10 cellular contexts compared by ENCODE assay signal in genomic region chr2:176122266-176122632, GRCh38. TPM values are rescaled to one million over a fixed set of nuclear protein-coding genes. Genes with fewer than 3 reads are reported as not detected.
A peak's percentile ranks its signal among the peaks of the same experiment; 100 is the strongest.
DNase-seq lines count a peak whose midpoint lies in the region; ATAC-seq, FAIRE-seq and TF ChIP-seq lines count a peak whose summit lies in the region.
"Had no signal": no experiment of that assay in that cellular context is flagged by ENCODE, and none has a peak within 500 bp of the region (broad histone marks: within the 10 kb centered on the region; RNA-seq: fewer than 3 reads in every experiment).

No MANE protein-coding gene starts in this region.

- H3K9me3 ChIP-seq in CD8-positive, alpha-beta T cell (ENCODE audit: low read length) = no peaks in the 10 kb centered on the region
- H3K9me3 ChIP-seq in SK-N-SH = no peaks in the 10 kb centered on the region
- no peaks in the 10 kb centered on the region for H3K9me3 ChIP-seq in left ventricle myocardium inferior (replicated peaks)

- peak overlapping the region; percentile 36 for H3K4me3 ChIP-seq in CD8-positive, alpha-beta T cell (ENCODE audit: low read depth, low read length)
- peak overlapping the region; percentile 66 to 78 for H3K4me3 ChIP-seq in SK-N-SH (ENCODE audit: low read depth in 2 of 2, low read length in 1 of 2)
- H3K4me3 ChIP-seq in left ventricle myocardium inferior = peak overlapping the region; percentile 61
- H3K4me3 ChIP-seq in rectal smooth muscle tissue (ENCODE audit: low read length) = peak overlapping the region; percentile 75

- no peak for TF ChIP-seq CTCF in CD8-positive, alpha-beta T cell (IDR thresholded peaks at IDR 0.05)
- TF ChIP-seq CTCF in SK-N-SH (IDR thresholded peaks at IDR 0.05) (no peak; the same call in 1 of the 2 replicates), left ventricle myocardium inferior (IDR thresholded peaks at IDR 0.05; ENCODE audit: borderline replicate concordance) (no peak)

- DNase-seq in CD8-positive, alpha-beta T cell = no peak
- DNase-seq in SK-N-SH (peak; percentile 89), left ventricle myocardium inferior (no peak), HuH-7 (ENCODE audit: low spot score) (no peak), RCC 7860 (ENCODE audit: low spot score) (no peak)
- DNase-seq in activated CD4-positive, alpha-beta memory T cell treated with anti-CD3 and anti-CD28 coated beads for 36 hours = no peak
- DNase-seq: NCI-H2107 had no signal

- peak overlapping the region; percentile 63 for H3K9ac ChIP-seq in SK-N-SH
- H3K9ac ChIP-seq in rectal smooth muscle tissue (ENCODE audit: low read length) = no peak overlapping the region

- H3K27me3 Mint-ChIP-seq in CD8-positive, alpha-beta T cell (ENCODE audit: low read depth) = peaks cover 75% of the 10 kb centered on the region
- H3K27me3 Mint-ChIP-seq in activated CD4-positive, alpha-beta memory T cell treated with anti-CD3 and anti-CD28 coated beads for 36 hours = peaks cover 81% of the 10 kb centered on the region

- no peak overlapping the region for H3K27ac Mint-ChIP-seq in CD8-positive, alpha-beta T cell
- H3K27ac Mint-ChIP-seq in activated CD4-positive, alpha-beta memory T cell treated with anti-CD3 and anti-CD28 coated beads for 36 hours = no peak overlapping the region

- peaks cover 3% of the 10 kb centered on the region for H3K9me3 Mint-ChIP-seq in CD8-positive, alpha-beta T cell
- no peaks in the 10 kb centered on the region for H3K9me3 Mint-ChIP-seq in activated CD4-positive, alpha-beta memory T cell treated with anti-CD3 and anti-CD28 coated beads for 36 hours

- H3K27ac ChIP-seq in CD8-positive, alpha-beta T cell (ENCODE audit: low read depth, low read length) = no peak overlapping the region
- peak overlapping the region in 1 of 2 experiments; percentile 87; a peak in 2 of 4 replicates for H3K27ac ChIP-seq in SK-N-SH (ENCODE audit: low read depth in 2 of 2, low read length in 1 of 2)
- H3K27ac ChIP-seq in left ventricle myocardium inferior (replicated peaks) = no peak overlapping the region
- peak overlapping the region; percentile 75 for H3K27ac ChIP-seq in rectal smooth muscle tissue (ENCODE audit: low read depth, low read length)

- ATAC-seq in CD8-positive, alpha-beta T cell = peak; percentile 12
- no peak for ATAC-seq in HG02623 (IDR thresholded peaks at IDR 0.05; ENCODE audit: unreplicated experiment)

- no peaks in the 10 kb centered on the region for H3K36me3 Mint-ChIP-seq in CD8-positive, alpha-beta T cell
- peaks cover 4% of the 10 kb centered on the region for H3K36me3 Mint-ChIP-seq in activated CD4-positive, alpha-beta memory T cell treated with anti-CD3 and anti-CD28 coated beads for 36 hours

- FAIRE-seq in RCC 7860 (lab: Jason Lieb, UNC) = no peak
- FAIRE-seq: GM12892 had no signal

- WGBS in SK-N-SH (ENCODE audit: low lambda C conversion rate) = 12% methylated on average over 27 of the region's 38 CpGs

- H3K79me2 ChIP-seq in SK-N-SH (ENCODE audit: insufficient read depth) = no peaks in the 10 kb centered on the region

- no peak for TF ChIP-seq EP300 in SK-N-SH (IDR thresholded peaks at IDR 0.05; ENCODE audit: borderline replicate concordance in 1 of 2, low read depth in 1 of 2, low read length in 1 of 2)

- no peaks in the 10 kb centered on the region for H4K20me1 ChIP-seq in SK-N-SH (ENCODE audit: insufficient read depth)

- H3F3A ChIP-seq in SK-N-SH (replicated peaks; ENCODE audit: insufficient read depth) = peaks cover 3% of the 10 kb centered on the region

- no peaks in the 10 kb centered on the region for H3K9me2 ChIP-seq in SK-N-SH

- no peak for TF ChIP-seq RAD21 in SK-N-SH (IDR thresholded peaks at IDR 0.05; ENCODE audit: low read length)

- H3K4me2 ChIP-seq in SK-N-SH = peak overlapping the region; percentile 84

- peak overlapping the region; percentile 94 for H2AFZ ChIP-seq in SK-N-SH (ENCODE audit: low read depth)

- CTCF ChIA-PET in CD8-positive, alpha-beta T cell (lab: Charles Lee) = interaction anchor here (1.0 kb wide), 1 partner anchor 18 kb away, joined by 3 read pairs; no protein-coding TSS in a partner anchor
- CTCF ChIA-PET in SK-N-SH (lab: Yijun Ruan, JAX) = interaction anchor here (0.6 to 26.1 kb wide), 19 partner anchors 8 to 1041 kb away, joined by 3 to 1047 read pairs (median 6); partner anchors contain the start of genes HOXD10, HOXD11 and HOXD13
- CTCF ChIA-PET in activated CD4-positive, alpha-beta memory T cell treated with anti-CD3 and anti-CD28 coated beads for 36 hours (lab: Charles Lee) = interaction anchor here (1.3 to 2.2 kb wide), 2 partner anchors 333 to 516 kb away, joined by 4 to 9 read pairs; no protein-coding TSS in a partner anchor

- H3K4me3 Mint-ChIP-seq in CD8-positive, alpha-beta T cell = peak overlapping the region; percentile 70
- H3K4me3 Mint-ChIP-seq in activated CD4-positive, alpha-beta memory T cell treated with anti-CD3 and anti-CD28 coated beads for 36 hours = no peak overlapping the region

- H3K4me1 ChIP-seq in CD8-positive, alpha-beta T cell (ENCODE audit: insufficient read depth, low read length) = peaks cover 17% of the 10 kb centered on the region
- peaks cover 4 to 20% of the 10 kb centered on the region in 2 experiments; a peak in 3 of 4 replicates for H3K4me1 ChIP-seq in SK-N-SH (ENCODE audit: control insufficient read depth in 1 of 2, insufficient read depth in 2 of 2, low read depth in 1 of 2, low read length in 1 of 2)
- H3K4me1 ChIP-seq in left ventricle myocardium inferior = peaks cover 23% of the 10 kb centered on the region
- no peaks in the 10 kb centered on the region for H3K4me1 ChIP-seq in rectal smooth muscle tissue (ENCODE audit: control insufficient read depth, insufficient read depth, low read length)

- POLR2A ChIA-PET in CD8-positive, alpha-beta T cell (lab: Charles Lee) = no interaction called here
- POLR2A ChIA-PET in SK-N-SH (lab: Yijun Ruan, JAX) = interaction anchor here (0.6 to 4.1 kb wide), 13 partner anchors 10 to 721 kb away, joined by 3 to 27 read pairs (median 3); partner anchors contain the start of gene HOXD1
- POLR2A ChIA-PET in activated CD4-positive, alpha-beta memory T cell treated with anti-CD3 and anti-CD28 coated beads for 36 hours (lab: Charles Lee) = no interaction called here

- intact Hi-C loops in CD8-positive, alpha-beta T cell (cut with DNase I, micrococcal nuclease) = loop anchor here (5.0 to 10.0 kb wide), 4 partner anchors 40 to 1643 kb away; partner anchors contain the start of gene EVX2 (in 1 of the 2)
- intact Hi-C loops in left ventricle myocardium inferior (cut with micrococcal nuclease) = no loop called here
- intact Hi-C loops in activated CD4-positive, alpha-beta memory T cell treated with anti-CD3 and anti-CD28 coated beads for 36 hours (cut with micrococcal nuclease) = no loop called here

- H3K36me3 ChIP-seq in CD8-positive, alpha-beta T cell (ENCODE audit: insufficient read depth, low read length) = no peaks in the 10 kb centered on the region
- no peaks in the 10 kb centered on the region for H3K36me3 ChIP-seq in SK-N-SH (replicated peaks in 1 of 2; ENCODE audit: control insufficient read depth in 1 of 2, insufficient read depth in 2 of 2, low read length in 1 of 2)
- no peaks in the 10 kb centered on the region for H3K36me3 ChIP-seq in left ventricle myocardium inferior
- no peaks in the 10 kb centered on the region for H3K36me3 ChIP-seq in rectal smooth muscle tissue (ENCODE audit: control insufficient read depth, insufficient read depth, low read length)

- H3K4me1 Mint-ChIP-seq in CD8-positive, alpha-beta T cell (ENCODE audit: low read depth) = peaks cover 14% of the 10 kb centered on the region
- peaks cover 10% of the 10 kb centered on the region for H3K4me1 Mint-ChIP-seq in activated CD4-positive, alpha-beta memory T cell treated with anti-CD3 and anti-CD28 coated beads for 36 hours (ENCODE audit: low read depth)

- peaks cover 76% of the 10 kb centered on the region for H3K27me3 ChIP-seq in CD8-positive, alpha-beta T cell (ENCODE audit: insufficient read depth, low read length)
- peaks cover 11% of the 10 kb centered on the region for H3K27me3 ChIP-seq in SK-N-SH (ENCODE audit: insufficient read depth)
- peaks cover 100% of the 10 kb centered on the region for H3K27me3 ChIP-seq in left ventricle myocardium inferior (ENCODE audit: low read depth)
- H3K27me3 ChIP-seq in rectal smooth muscle tissue (ENCODE audit: control insufficient read depth, insufficient read depth, low read length) = peaks cover 20% of the 10 kb centered on the region

TF ChIP-seq in SK-N-SH, 30 proteins besides CTCF, POLR2A, EP300 and RAD21 (continues in another document):
- no peak for TF ChIP-seq YY1 (IDR thresholded peaks at IDR 0.05; ENCODE audit: low read depth)
- TF ChIP-seq SIN3A (IDR thresholded peaks at IDR 0.05; ENCODE audit: borderline replicate concordance, low read depth, low read length) = no peak
- TF ChIP-seq GATA2 (CRISPR knock-in tag; IDR thresholded peaks at IDR 0.05) = no peak

RNA-seq across cellular contexts. Expression of gene HOXD9, which starts 0.3 kb away (rescaled TPM):
- total RNA-seq in CD8-positive, alpha-beta T cell = not detected
- polyA plus RNA-seq in SK-N-SH (2012; rRNA removed) = 3.6 and 4.8 TPM in 2 replicates
- 4.2 and 5.0 TPM in 2 replicates for polyA plus RNA-seq in SK-N-SH (2012; cell fraction: cytosol; rRNA removed)
- polyA plus RNA-seq in SK-N-SH (2012; cell fraction: nucleus; rRNA removed) = 4.3 and 6.4 TPM in 2 replicates
- total RNA-seq in left ventricle myocardium inferior = 0.16 TPM
- not detected for total RNA-seq in activated CD4-positive, alpha-beta memory T cell treated with anti-CD3 and anti-CD28 coated beads for 36 hours

RNA-seq across cellular contexts. Expression of gene HOXD10, which starts 5.7 kb away (rescaled TPM):
- not detected for total RNA-seq in CD8-positive, alpha-beta T cell
- 0.03 and 0.10 TPM in 2 replicates for polyA plus RNA-seq in SK-N-SH (2012; rRNA removed)
- polyA plus RNA-seq in SK-N-SH (2012; cell fraction: cytosol; rRNA removed) = 0.04 TPM in 2 replicates
- 0.06 TPM in 1 of 2 replicates, not detected in the other for polyA plus RNA-seq in SK-N-SH (2012; cell fraction: nucleus; rRNA removed)
- total RNA-seq in left ventricle myocardium inferior = not detected
- not detected for total RNA-seq in activated CD4-positive, alpha-beta memory T cell treated with anti-CD3 and anti-CD28 coated beads for 36 hours

RNA-seq across cellular contexts. Expression of gene HOXD8, which starts 7.3 kb away (rescaled TPM):
- not detected for total RNA-seq in CD8-positive, alpha-beta T cell
- polyA plus RNA-seq in SK-N-SH (2012; rRNA removed) = 6.4 and 8.2 TPM in 2 replicates
- 9.8 and 10.2 TPM in 2 replicates for polyA plus RNA-seq in SK-N-SH (2012; cell fraction: cytosol; rRNA removed)
- polyA plus RNA-seq in SK-N-SH (2012; cell fraction: nucleus; rRNA removed) = 3.2 and 5.0 TPM in 2 replicates
- 0.14 TPM for total RNA-seq in left ventricle myocardium inferior
- total RNA-seq in activated CD4-positive, alpha-beta memory T cell treated with anti-CD3 and anti-CD28 coated beads for 36 hours = not detected

RNA-seq across cellular contexts. Expression of gene HOXD11, which starts 15.2 kb away (rescaled TPM):
- not detected for total RNA-seq in CD8-positive, alpha-beta T cell
- polyA plus RNA-seq in SK-N-SH (2012; rRNA removed) = not detected in 2 replicates
- not detected in 2 replicates for polyA plus RNA-seq in SK-N-SH (2012; cell fraction: cytosol; rRNA removed)
- polyA plus RNA-seq in SK-N-SH (2012; cell fraction: nucleus; rRNA removed) = not detected in 2 replicates
- not detected for total RNA-seq in left ventricle myocardium inferior
- total RNA-seq in activated CD4-positive, alpha-beta memory T cell treated with anti-CD3 and anti-CD28 coated beads for 36 hours = not detected

RNA-seq across cellular contexts. Expression of gene HOXD12, which starts 22.7 kb away (rescaled TPM):
- total RNA-seq in CD8-positive, alpha-beta T cell = not detected
- polyA plus RNA-seq in SK-N-SH (2012; rRNA removed) = not detected in 2 replicates
- polyA plus RNA-seq in SK-N-SH (2012; cell fraction: cytosol; rRNA removed) = not detected in 2 replicates
- polyA plus RNA-seq in SK-N-SH (2012; cell fraction: nucleus; rRNA removed) = not detected in 2 replicates
- not detected for total RNA-seq in left ventricle myocardium inferior
- not detected for total RNA-seq in activated CD4-positive, alpha-beta memory T cell treated with anti-CD3 and anti-CD28 coated beads for 36 hours

Comparison
In these comparisons a context has a peak if more than half of its experiments do, and no peak if none do; other contexts are left out.
1. intact Hi-C loops: an anchor here in CD8-positive, alpha-beta T cell (5.0 to 10.0 kb wide); none called in left ventricle myocardium inferior and activated CD4-positive, alpha-beta memory T cell treated with anti-CD3 and anti-CD28 coated beads for 36 hours.